Comparison of ENCODE assay signal across 1 cellular context in genomic region chr15:56989411-56989924, GRCh38.
TF ChIP-seq lines count a peak whose summit lies in the region.

No MANE protein-coding gene starts in this region.

TF ChIP-seq in HepG2, 621 proteins besides CTCF, POLR2A, EP300 and RAD21 (continued from another document and continues in another):
- TF ChIP-seq KAT8 (CRISPR knock-in tag; IDR thresholded peaks at IDR 0.05), result 0 out of 2 replicates have a peak, but pooled peaks have one; percentile 30
- peak; percentile 37; the same call in 1 of the 2 replicates for TF ChIP-seq TBX2 (CRISPR knock-in tag; IDR thresholded peaks at IDR 0.05; ENCODE audit: borderline replicate concordance)
- peak; percentile 18; the same call in 1 of the 2 replicates for TF ChIP-seq PATZ1 (CRISPR knock-in tag; IDR thresholded peaks at IDR 0.05)
- peak in 1 of 2 experiments; percentile 67; a peak in 1 of 4 replicates for TF ChIP-seq ATF4 (CRISPR knock-in tag; IDR thresholded peaks at IDR 0.05)
- TF ChIP-seq SOX6 (IDR thresholded peaks at IDR 0.05), result no peak
- TF ChIP-seq SOX6 (CRISPR knock-in tag; IDR thresholded peaks at IDR 0.05), result peak; percentile 86
- TF ChIP-seq GABPA (IDR thresholded peaks at IDR 0.05; ENCODE audit: low read depth, low read length), result no peak
- peak; percentile 33; the same call in 1 of the 2 replicates for TF ChIP-seq GABPA (CRISPR knock-in tag; IDR thresholded peaks at IDR 0.05; ENCODE audit: low read depth)
- TF ChIP-seq CREM (IDR thresholded peaks at IDR 0.05), result peak; percentile 37; the same call in 1 of the 2 replicates
- no peak for TF ChIP-seq CREM (CRISPR knock-in tag; IDR thresholded peaks at IDR 0.05)
- TF ChIP-seq BCL6 (CRISPR knock-in tag; IDR thresholded peaks at IDR 0.05), result peak; percentile 90
- TF ChIP-seq ARID5B (CRISPR knock-in tag; IDR thresholded peaks at IDR 0.05), result peak; percentile 91
- TF ChIP-seq FOXK1 (CRISPR knock-in tag; IDR thresholded peaks at IDR 0.05; ENCODE audit: borderline replicate concordance, low read depth), result peak; percentile 21; the same call in 1 of the 2 replicates
- peak; percentile 45; the same call in 1 of the 2 replicates for TF ChIP-seq NFIC (IDR thresholded peaks at IDR 0.05; ENCODE audit: low read length)
- TF ChIP-seq PAWR (CRISPR knock-in tag; IDR thresholded peaks at IDR 0.05; ENCODE audit: borderline replicate concordance), result no peak
- no peak for TF ChIP-seq ZC3H13 (CRISPR knock-in tag; IDR thresholded peaks at IDR 0.05)
- TF ChIP-seq FOSL2 (CRISPR knock-in tag; IDR thresholded peaks at IDR 0.05), result peak; percentile 16; the same call in 1 of the 2 replicates
- TF ChIP-seq SOX5 (CRISPR knock-in tag; IDR thresholded peaks at IDR 0.05; ENCODE audit: borderline replicate concordance), result peak; percentile 77
- 0 out of 2 replicates have a peak, but pooled peaks have one; percentile 46 for TF ChIP-seq ZSCAN9 (CRISPR knock-in tag; IDR thresholded peaks at IDR 0.05; ENCODE audit: borderline replicate concordance)
- TF ChIP-seq ZNF121 (CRISPR knock-in tag; IDR thresholded peaks at IDR 0.05), result no peak
- 0 out of 2 replicates have a peak, but pooled peaks have one; percentile 21 for TF ChIP-seq ELF1 (CRISPR knock-in tag; IDR thresholded peaks at IDR 0.05)
- peak; percentile 39; the same call in 1 of the 2 replicates for TF ChIP-seq IRF2 (CRISPR knock-in tag; IDR thresholded peaks at IDR 0.05)
- peak; percentile 53; the same call in 1 of the 2 replicates for TF ChIP-seq TCF7 (IDR thresholded peaks at IDR 0.05; ENCODE audit: low read depth)
- peak; percentile 51 for TF ChIP-seq SAP130 (CRISPR knock-in tag; IDR thresholded peaks at IDR 0.05; ENCODE audit: low read depth)
- 0 out of 2 replicates have a peak, but pooled peaks have one; percentile 28 for TF ChIP-seq ZNF292 (CRISPR knock-in tag; IDR thresholded peaks at IDR 0.05; ENCODE audit: borderline replicate concordance, low read depth)
- TF ChIP-seq ARID4A (CRISPR knock-in tag; IDR thresholded peaks at IDR 0.05; ENCODE audit: borderline replicate concordance), result peak; percentile 27; the same call in 1 of the 2 replicates
- peak; percentile 45; the same call in 1 of the 2 replicates for TF ChIP-seq RCOR2 (CRISPR knock-in tag; IDR thresholded peaks at IDR 0.05)
- TF ChIP-seq MLX (CRISPR knock-in tag; IDR thresholded peaks at IDR 0.05), result no peak
- peak; percentile 49; the same call in 1 of the 2 replicates for TF ChIP-seq SIX1 (CRISPR knock-in tag; IDR thresholded peaks at IDR 0.05; ENCODE audit: borderline replicate concordance)
- TF ChIP-seq ZBTB25 (CRISPR knock-in tag; IDR thresholded peaks at IDR 0.05), result peak; percentile 41; the same call in 1 of the 2 replicates
- TF ChIP-seq ZNF362 (CRISPR knock-in tag; IDR thresholded peaks at IDR 0.05; ENCODE audit: borderline replicate concordance), result peak; percentile 27; the same call in 1 of the 2 replicates
- TF ChIP-seq RBM22 (optimal IDR thresholded peaks at IDR 0.05; ENCODE audit: low read length), result peak; percentile 66
- 0 out of 2 replicates have a peak, but pooled peaks have one; percentile 49 for TF ChIP-seq ZNF646 (CRISPR knock-in tag; IDR thresholded peaks at IDR 0.05)
- TF ChIP-seq ZNF136 (CRISPR knock-in tag; IDR thresholded peaks at IDR 0.05; ENCODE audit: low read depth), result no peak
- 0 out of 2 replicates have a peak, but pooled peaks have one; percentile 35 for TF ChIP-seq GFI1 (CRISPR knock-in tag; IDR thresholded peaks at IDR 0.05; ENCODE audit: borderline replicate concordance)
- no peak for TF ChIP-seq HNRNPLL (IDR thresholded peaks at IDR 0.05; ENCODE audit: low read depth, low read length, poor library complexity, severe bottlenecking)
- TF ChIP-seq POGZ (CRISPR knock-in tag; IDR thresholded peaks at IDR 0.05), result peak; percentile 70
- peak; percentile 97 for TF ChIP-seq ZKSCAN5 (CRISPR knock-in tag; IDR thresholded peaks at IDR 0.05)
- no peak for TF ChIP-seq FOXP1 (IDR thresholded peaks at IDR 0.05)
- TF ChIP-seq FOXP1 (CRISPR knock-in tag; IDR thresholded peaks at IDR 0.05), result peak; percentile 74
